ENCODE assay signal across 2 cellular contexts in the genomic region with DNA sequence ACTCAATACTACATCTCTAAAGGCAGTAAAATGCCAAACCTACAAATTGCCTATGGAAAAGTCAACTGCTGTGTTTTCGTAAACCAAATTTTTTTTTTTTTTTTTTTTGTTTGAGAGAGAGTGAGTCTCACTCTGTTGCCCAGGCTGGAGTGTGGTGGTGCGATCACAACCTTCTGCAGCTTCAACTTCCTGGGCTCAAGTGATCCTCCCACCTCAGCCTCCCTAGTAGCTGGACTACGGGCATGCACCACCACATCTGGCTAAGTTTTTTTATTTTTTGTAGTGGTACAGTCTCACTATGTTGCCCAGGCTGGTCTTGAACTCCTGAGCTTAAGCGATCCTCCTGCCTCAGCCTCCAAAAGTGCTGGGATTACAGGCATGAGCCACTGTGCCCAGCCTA.
A peak's percentile ranks its signal among the peaks of the same experiment; 100 is the strongest.
TF ChIP-seq lines count a peak whose summit lies in the region.

No MANE protein-coding gene starts in this region.

TF ChIP-seq in HEK293, 187 proteins besides CTCF, POLR2A, EP300 and RAD21:
- TF ChIP-seq, protein P1, sequence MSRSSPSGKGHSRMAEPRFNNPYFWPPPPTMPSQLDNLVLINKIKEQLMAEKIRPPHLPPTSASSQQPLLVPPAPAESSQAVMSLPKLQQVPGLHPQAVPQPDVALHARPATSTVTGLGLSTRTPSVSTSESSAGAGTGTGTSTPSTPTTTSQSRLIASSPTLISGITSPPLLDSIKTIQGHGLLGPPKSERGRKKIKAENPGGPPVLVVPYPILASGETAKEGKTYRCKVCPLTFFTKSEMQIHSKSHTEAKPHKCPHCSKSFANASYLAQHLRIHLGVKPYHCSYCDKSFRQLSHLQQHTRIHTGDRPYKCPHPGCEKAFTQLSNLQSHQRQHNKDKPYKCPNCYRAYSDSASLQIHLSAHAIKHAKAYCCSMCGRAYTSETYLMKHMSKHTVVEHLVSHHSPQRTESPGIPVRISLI (tag by site-specific recombination; IDR thresholded peaks at IDR 0.05) = peak; percentile 80; the same call in 1 of the 2 replicates
- TF ChIP-seq ZNF121 (tag by site-specific recombination; IDR thresholded peaks at IDR 0.05) = peak; percentile 82; the same call in 1 of the 2 replicates

TF ChIP-seq in HepG2, 621 proteins besides CTCF, POLR2A, EP300 and RAD21:
- TF ChIP-seq ZNF770 (CRISPR knock-in tag; IDR thresholded peaks at IDR 0.05) = peak; percentile 46; the same call in 1 of the 2 replicates
